Comparison of ENCODE assay signal across 22 cellular contexts in the genomic region with DNA sequence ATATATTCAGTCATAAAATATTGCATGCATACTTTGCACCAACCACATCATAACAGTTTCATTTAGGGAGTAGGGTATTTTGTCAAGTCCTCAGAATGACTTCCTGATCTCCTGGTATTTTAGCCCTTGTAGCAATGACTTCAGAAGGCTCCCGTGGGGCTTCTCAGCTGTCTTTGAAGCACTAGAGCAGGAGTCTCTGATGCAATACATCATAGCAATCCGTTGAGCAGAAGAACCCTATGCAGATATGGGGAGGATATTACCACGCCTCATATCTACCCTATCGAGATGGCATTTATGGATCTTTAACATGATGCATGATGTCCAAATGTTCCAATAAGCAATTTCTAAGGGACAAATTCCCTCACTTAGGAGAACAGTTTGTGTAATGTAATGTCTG.
"Had no signal": no experiment of that assay in that cellular context is flagged by ENCODE, and none has a peak within 500 bp of the region (broad histone marks: within the 10 kb centered on the region; RNA-seq: fewer than 3 reads in every experiment).

No MANE protein-coding gene starts in this region.

- H3K36me3 Mint-ChIP-seq: naive thymus-derived CD4-positive, alpha-beta T cell had no signal

- H3K27ac ChIP-seq: coronary artery, heart left ventricle, neutrophil, sigmoid colon, stomach, thoracic aorta, transverse colon had no signal

- H3K4me1 ChIP-seq: stomach, transverse colon had no signal

- H3K9me3 ChIP-seq: heart left ventricle, neutrophil, sigmoid colon, stomach, thoracic aorta, transverse colon had no signal

- H3K36me3 ChIP-seq: heart left ventricle, neutrophil, sigmoid colon, stomach, thoracic aorta, transverse colon had no signal

- H3K27me3 ChIP-seq: neutrophil, sigmoid colon, stomach, transverse colon had no signal

- DNase-seq: effector CD4-positive, alpha-beta T cell; endodermal cell; erythroblast; hippocampal formation; left colon; left ventricle myocardium superior; mesenchymal stem cell; naive thymus-derived CD4-positive, alpha-beta T cell; nephron progenitor cell; posterior cingulate gyrus; sigmoid colon; small intestine; stimulated activated CD4-positive, alpha-beta T cell treated with anti-CD3 and anti-CD28 coated beads, Interleukin-12 subunit alpha, Interleukin-12 subunit beta, amount 100 ng/mL, for 4 hours; stimulated activated naive CD4-positive, alpha-beta T cell; stomach; substantia nigra; transverse colon had no signal

- H3K4me1 Mint-ChIP-seq: naive thymus-derived CD4-positive, alpha-beta T cell had no signal

- H3K27me3 Mint-ChIP-seq: naive thymus-derived CD4-positive, alpha-beta T cell had no signal

- H3K27ac Mint-ChIP-seq: endodermal cell; naive thymus-derived CD4-positive, alpha-beta T cell; nephron progenitor cell had no signal

- ATAC-seq: heart left ventricle; left colon; left ventricle myocardium superior; naive thymus-derived CD4-positive, alpha-beta T cell had no signal

- H3K4me3 Mint-ChIP-seq: endodermal cell; naive thymus-derived CD4-positive, alpha-beta T cell; nephron progenitor cell had no signal

- H3K4me3 ChIP-seq: coronary artery, heart left ventricle, lung, sigmoid colon, stomach, thoracic aorta, transverse colon had no signal
